In the genomic region with DNA sequence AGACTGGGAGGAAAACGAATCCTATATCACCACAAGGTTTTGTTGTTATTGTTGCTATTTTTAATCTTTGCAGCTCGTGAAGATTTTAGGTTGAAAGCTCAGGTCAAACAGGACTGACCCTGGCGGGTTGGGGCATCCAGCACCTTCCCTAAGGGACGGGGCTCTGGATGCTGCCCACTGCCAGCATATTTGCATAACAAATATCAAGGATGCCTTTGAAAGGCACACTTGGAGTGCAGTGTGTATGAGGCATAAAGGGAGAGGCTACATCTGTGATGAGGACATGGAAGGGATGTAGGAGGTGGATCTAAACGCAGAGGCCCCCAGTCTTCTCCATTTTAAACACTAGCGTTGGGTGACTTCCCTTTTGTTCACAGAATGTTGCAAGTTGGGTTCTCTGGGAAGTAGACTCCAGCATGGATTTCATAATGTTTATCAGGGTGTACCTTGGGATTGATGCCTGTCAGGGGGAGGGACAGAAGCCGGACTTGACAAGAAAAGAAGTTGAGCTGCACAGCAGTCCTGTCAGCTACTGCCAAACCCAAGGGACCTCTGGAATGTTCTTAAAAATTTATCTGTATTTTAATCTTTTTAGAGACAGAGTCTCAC, we compare ENCODE assay signal across 20 cellular contexts.
DNase-seq lines count a peak whose midpoint lies in the region; ATAC-seq lines count a peak whose summit lies in the region.
"Had no signal": no experiment of that assay in that cellular context is flagged by ENCODE, and none has a peak within 500 bp of the region (broad histone marks: within the 10 kb centered on the region; RNA-seq: fewer than 3 reads in every experiment).

No MANE protein-coding gene starts in this region.

- H3K9ac ChIP-seq in iPS-20b (ENCODE audit: low read depth, low read length) = no peak overlapping the region
- H3K9ac ChIP-seq: GM23248 had no signal

- H3K9me3 ChIP-seq in iPS-20b (ENCODE audit: insufficient read depth, low read depth, low read length) = no peaks in the 10 kb centered on the region
- H3K9me3 ChIP-seq: MG63 had no signal

- H3K27me3 ChIP-seq in H7 (ENCODE audit: control insufficient read depth, insufficient read depth, low read length) = no peaks in the 10 kb centered on the region
- H3K27me3 ChIP-seq in iPS-20b (ENCODE audit: insufficient read depth, low read length) = no peaks in the 10 kb centered on the region
- H3K27me3 ChIP-seq: MG63 had no signal

- H3K27ac ChIP-seq in caudate nucleus (ENCODE audit: low read depth, low read length) = peak overlapping the region; percentile 81
- H3K27ac ChIP-seq in iPS-20b (ENCODE audit: low read length) = no peak overlapping the region
- H3K27ac ChIP-seq: SK-N-MC had no signal

- no peak overlapping the region for H3K4me3 ChIP-seq in H7 (ENCODE audit: insufficient read depth, low read depth, low read length)
- H3K4me3 ChIP-seq in iPS-20b (ENCODE audit: low read length) = 0 out of 2 replicates have a peak overlapping the region, but pooled peaks have one; percentile 15
- H3K4me3 ChIP-seq: GM23248, MG63, SK-N-MC had no signal

- no peak for ATAC-seq in GM21717 (IDR thresholded peaks at IDR 0.05; ENCODE audit: unreplicated experiment)
- ATAC-seq in GM19328 (IDR thresholded peaks at IDR 0.05; ENCODE audit: unreplicated experiment) = no peak
- ATAC-seq: PC-3 had no signal

- DNase-seq in CD1c-positive myeloid dendritic cell (ENCODE audit: extremely low spot score) (peak; percentile 50), H7 (peak; percentile 16), caudate nucleus (lab: John Stamatoyannopoulos, UW) (no peak), NCI-H510A (lab: John Stamatoyannopoulos, UW) (no peak)
- DNase-seq: CD4-positive, alpha-beta T cell; COR-L47; DMS79; GM23248; MG63; NCI-H1092 treated with DMSO at 0.1 percent for 48 hours; NCI-H1436 treated with DMSO at 0.1 percent for 48 hours; NCI-H1930; NCI-H2227 treated with DMSO at 0.1 percent for 48 hours; NCI-H510A treated with DMSO at 0.1 percent for 48 hours; PC-3; Right ventricle myocardium superior had no signal

- peaks cover 6% of the 10 kb centered on the region; the same call in 1 of the 2 replicates for H3K4me1 ChIP-seq in iPS-20b (ENCODE audit: insufficient read depth, low read length)

- H3K36me3 ChIP-seq in H7 (replicated peaks; ENCODE audit: control insufficient read depth, insufficient read depth, low read length) (no peaks in the 10 kb centered on the region; the same call in 1 of the 2 replicates), iPS-20b (ENCODE audit: insufficient read depth, low read depth, low read length) (peaks cover 6% of the 10 kb centered on the region; the same call in 1 of the 2 replicates)
- H3K36me3 ChIP-seq: MG63 had no signal

Comparison
In these comparisons a context has a peak if more than half of its experiments do, and no peak if none do; other contexts are left out.
1. DNase-seq: peak in CD1c-positive myeloid dendritic cell (single experiment) and H7 (single experiment); none in caudate nucleus (0 of 61) and NCI-H510A (single experiment).